In genomic region chr14:106459971-106460730, GRCh38 we compare ENCODE assay signal across 8 cellular contexts.
DNase-seq lines count a peak whose midpoint lies in the region; ATAC-seq and TF ChIP-seq lines count a peak whose summit lies in the region.

No MANE protein-coding gene starts in this region.

- peak; percentile 73 for ATAC-seq in activated T-cell treated with anti-CD3 and anti-CD28 coated beads, Interleukin-2, amount 50 U/mL, for 4 hours
- no peak for ATAC-seq in GM21447 (IDR thresholded peaks at IDR 0.05; ENCODE audit: unreplicated experiment)
- no peak for ATAC-seq in HG03097 (IDR thresholded peaks at IDR 0.05; ENCODE audit: low FRiP score, unreplicated experiment)

- H3K27me3 Mint-ChIP-seq in activated T-cell treated with anti-CD3 and anti-CD28 coated beads, Interleukin-2, amount 50 U/mL, for 4 hours (ENCODE audit: low read depth), result peaks cover 7% of the 10 kb centered on the region

- DNase-seq in NCI-H345 treated with DMSO at 0.1 percent for 48 hours (lab: John Stamatoyannopoulos, UW; ENCODE audit: unreplicated experiment), result peak; percentile 18
- DNase-seq in activated T-cell treated with anti-CD3 and anti-CD28 coated beads, Interleukin-2, amount 50 U/mL, for 4 hours, result peak; percentile 66
- peak; percentile 46 for DNase-seq in stimulated activated CD4-positive, alpha-beta T cell treated with anti-CD3 and anti-CD28 coated beads, Interleukin-2, amount 100 ng/mL, for 4 hours (ENCODE audit: low read depth)
- DNase-seq in NOMO-1 treated with DMSO at 0.1 percent for 48 hours (lab: John Stamatoyannopoulos, UW; ENCODE audit: unreplicated experiment), result no peak
- DNase-seq in hippocampal formation (lab: John Stamatoyannopoulos, UW), result no peak

- no peaks in the 10 kb centered on the region for H3K9me3 Mint-ChIP-seq in activated T-cell treated with anti-CD3 and anti-CD28 coated beads, Interleukin-2, amount 50 U/mL, for 4 hours

- peak; percentile 66 for TF ChIP-seq CTCF in GM12874 (IDR thresholded peaks at IDR 0.05; ENCODE audit: insufficient read depth, low read depth, low read length)

- no peaks in the 10 kb centered on the region for H3K4me1 Mint-ChIP-seq in activated T-cell treated with anti-CD3 and anti-CD28 coated beads, Interleukin-2, amount 50 U/mL, for 4 hours (ENCODE audit: low read depth)

- H3K36me3 Mint-ChIP-seq in activated T-cell treated with anti-CD3 and anti-CD28 coated beads, Interleukin-2, amount 50 U/mL, for 4 hours (ENCODE audit: insufficient read depth), result no peaks in the 10 kb centered on the region

- no peak overlapping the region for H3K4me3 Mint-ChIP-seq in activated T-cell treated with anti-CD3 and anti-CD28 coated beads, Interleukin-2, amount 50 U/mL, for 4 hours

Comparison
In these comparisons a context has a peak if more than half of its experiments do, and no peak if none do; other contexts are left out.
1. DNase-seq: peak in NCI-H345 treated with DMSO at 0.1 percent for 48 hours (single experiment), activated T-cell treated with anti-CD3 and anti-CD28 coated beads, Interleukin-2, amount 50 U/mL, for 4 hours (single experiment) and stimulated activated CD4-positive, alpha-beta T cell treated with anti-CD3 and anti-CD28 coated beads, Interleukin-2, amount 100 ng/mL, for 4 hours (single experiment); none in NOMO-1 treated with DMSO at 0.1 percent for 48 hours (single experiment) and hippocampal formation (0 of 2).
2. ATAC-seq: peak in activated T-cell treated with anti-CD3 and anti-CD28 coated beads, Interleukin-2, amount 50 U/mL, for 4 hours (2 of 2); none in GM21447 (single experiment) and HG03097 (single experiment).